Comparison of ENCODE assay signal across 8 cellular contexts in the genomic region with DNA sequence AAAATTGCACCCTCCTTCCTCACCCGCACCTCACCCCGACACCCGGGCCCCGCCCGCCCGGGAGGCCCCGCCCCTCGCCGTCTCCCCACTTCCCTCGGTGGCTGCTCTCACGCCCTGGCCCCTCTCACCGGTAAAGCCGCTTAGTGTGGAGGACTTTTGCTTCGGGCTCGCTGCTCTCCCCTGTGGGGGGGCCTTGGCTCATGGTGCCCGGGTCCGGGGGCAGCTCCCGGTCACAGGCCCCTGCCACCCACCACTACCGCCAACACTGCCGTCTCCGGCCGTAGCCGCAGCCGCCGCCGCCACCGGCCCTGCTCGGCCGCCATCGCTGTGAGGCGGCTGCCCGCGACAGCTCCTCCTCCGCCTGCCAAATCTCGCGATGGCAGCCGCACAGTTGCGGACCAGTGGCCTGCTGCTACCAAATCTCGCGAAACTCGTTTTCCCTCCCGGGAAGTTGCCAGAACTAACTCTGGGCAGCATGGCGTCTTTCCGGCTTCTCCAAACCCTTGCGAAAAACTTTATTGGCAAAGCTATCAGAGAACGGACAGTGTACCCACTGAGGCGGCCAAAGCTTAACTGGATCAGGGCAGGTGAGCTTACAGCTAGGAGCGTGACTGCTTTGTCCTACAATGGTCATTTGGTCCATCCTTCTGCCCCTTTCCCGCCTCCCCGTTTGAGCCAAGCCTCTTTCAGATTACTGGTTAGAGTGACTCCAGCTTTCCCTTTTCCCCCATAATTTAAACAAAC. TPM values are rescaled to one million over a fixed set of nuclear protein-coding genes. Genes with fewer than 3 reads are reported as not detected.
A peak's percentile ranks its signal among the peaks of the same experiment; 100 is the strongest.
DNase-seq lines count a peak whose midpoint lies in the region; ATAC-seq, FAIRE-seq and TF ChIP-seq lines count a peak whose summit lies in the region.

A gene with protein sequence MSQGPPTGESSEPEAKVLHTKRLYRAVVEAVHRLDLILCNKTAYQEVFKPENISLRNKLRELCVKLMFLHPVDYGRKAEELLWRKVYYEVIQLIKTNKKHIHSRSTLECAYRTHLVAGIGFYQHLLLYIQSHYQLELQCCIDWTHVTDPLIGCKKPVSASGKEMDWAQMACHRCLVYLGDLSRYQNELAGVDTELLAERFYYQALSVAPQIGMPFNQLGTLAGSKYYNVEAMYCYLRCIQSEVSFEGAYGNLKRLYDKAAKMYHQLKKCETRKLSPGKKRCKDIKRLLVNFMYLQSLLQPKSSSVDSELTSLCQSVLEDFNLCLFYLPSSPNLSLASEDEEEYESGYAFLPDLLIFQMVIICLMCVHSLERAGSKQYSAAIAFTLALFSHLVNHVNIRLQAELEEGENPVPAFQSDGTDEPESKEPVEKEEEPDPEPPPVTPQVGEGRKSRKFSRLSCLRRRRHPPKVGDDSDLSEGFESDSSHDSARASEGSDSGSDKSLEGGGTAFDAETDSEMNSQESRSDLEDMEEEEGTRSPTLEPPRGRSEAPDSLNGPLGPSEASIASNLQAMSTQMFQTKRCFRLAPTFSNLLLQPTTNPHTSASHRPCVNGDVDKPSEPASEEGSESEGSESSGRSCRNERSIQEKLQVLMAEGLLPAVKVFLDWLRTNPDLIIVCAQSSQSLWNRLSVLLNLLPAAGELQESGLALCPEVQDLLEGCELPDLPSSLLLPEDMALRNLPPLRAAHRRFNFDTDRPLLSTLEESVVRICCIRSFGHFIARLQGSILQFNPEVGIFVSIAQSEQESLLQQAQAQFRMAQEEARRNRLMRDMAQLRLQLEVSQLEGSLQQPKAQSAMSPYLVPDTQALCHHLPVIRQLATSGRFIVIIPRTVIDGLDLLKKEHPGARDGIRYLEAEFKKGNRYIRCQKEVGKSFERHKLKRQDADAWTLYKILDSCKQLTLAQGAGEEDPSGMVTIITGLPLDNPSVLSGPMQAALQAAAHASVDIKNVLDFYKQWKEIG (minus strand): TSS at position 347 of the 744 bp plus-strand sequence. CDS start 145 bp downstream, at position 202.

- peak within 1 kb of the TSS; percentile 87 for H3K27ac ChIP-seq in smooth muscle cell (ENCODE audit: low read depth)

- peak within 1 kb of the TSS; percentile 86 for H3K4me3 ChIP-seq in AG04449 (ENCODE audit: low read depth, low read length)
- peak within 1 kb of the TSS; percentile 95 for H3K4me3 ChIP-seq in WI38 (ENCODE audit: low read depth, low read length)
- peak within 1 kb of the TSS; percentile 67 for H3K4me3 ChIP-seq in bronchial epithelial cell (ENCODE audit: low read depth, low read length)
- peak within 1 kb of the TSS; percentile 82 for H3K4me3 ChIP-seq in smooth muscle cell

- H3K9me3 ChIP-seq in smooth muscle cell (replicated peaks; ENCODE audit: low read depth): no peaks in the 10 kb centered on the region

- H3K79me2 ChIP-seq in smooth muscle cell (ENCODE audit: low read depth): peaks cover 42% of the 10 kb centered on the region

- H2AFZ ChIP-seq in smooth muscle cell (ENCODE audit: low read depth): peak within 1 kb of the TSS; percentile 87

- H3K27me3 ChIP-seq in bronchial epithelial cell (ENCODE audit: control insufficient read depth, insufficient read depth, low read length): no peaks in the 10 kb centered on the region
- H3K27me3 ChIP-seq in smooth muscle cell (ENCODE audit: low read depth): no peaks in the 10 kb centered on the region

- H3K4me1 ChIP-seq in smooth muscle cell (ENCODE audit: low read depth): peaks cover 24% of the 10 kb centered on the region

- H3K9ac ChIP-seq in smooth muscle cell (ENCODE audit: low read depth): peak within 1 kb of the TSS; percentile 97

- FAIRE-seq in bronchial epithelial cell (lab: Jason Lieb, UNC): no peak

- no peaks in the 10 kb centered on the region for H3F3A ChIP-seq in smooth muscle cell (ENCODE audit: low read depth)

- peaks cover 43% of the 10 kb centered on the region for H4K20me1 ChIP-seq in smooth muscle cell (ENCODE audit: low read depth)

- DNase-seq in AG04449 (ENCODE audit: low read depth, low spot score): peak; percentile 93
- peak; percentile 97 for DNase-seq in NCI-H2227 treated with DMSO at 0.1 percent for 48 hours (lab: John Stamatoyannopoulos, UW)
- peak; percentile 97 for DNase-seq in bronchial epithelial cell (ENCODE audit: low read depth)
- peak; percentile 94 for DNase-seq in iPS-NIHi11 (ENCODE audit: low spot score)
- peak; percentile 89 for DNase-seq in smooth muscle cell (lab: John Stamatoyannopoulos, UW; ENCODE audit: unreplicated experiment)

- POLR2A ChIA-PET in AG04449 (lab: Yijun Ruan, JAX): interaction anchor here (0.7 to 1.9 kb wide), 7 partner anchors 9 to 155 kb away, joined by 3 to 8 read pairs (median 3); partner anchors contain the start of gene GLMP

- H3K36me3 ChIP-seq in bronchial epithelial cell (ENCODE audit: control insufficient read depth, insufficient read depth, low read length): peaks cover 23% of the 10 kb centered on the region
- no peaks in the 10 kb centered on the region for H3K36me3 ChIP-seq in smooth muscle cell (ENCODE audit: low read depth)

- H3K4me2 ChIP-seq in smooth muscle cell: peak within 1 kb of the TSS; percentile 96

- CTCF ChIA-PET in AG04449 (lab: Yijun Ruan, JAX): interaction anchor here (0.7 to 3.3 kb wide), 14 partner anchors 10 to 192 kb away, joined by 3 to 18 read pairs (median 6); partner anchors contain the start of gene GLMP

- ATAC-seq in GM18907 (IDR thresholded peaks at IDR 0.05; ENCODE audit: unreplicated experiment) (peak; percentile 84), HG03159 (IDR thresholded peaks at IDR 0.05; ENCODE audit: unreplicated experiment) (peak; percentile 81)

- TF ChIP-seq CTCF in AG04449 (IDR thresholded peaks at IDR 0.05; ENCODE audit: insufficient read depth, low read length, missing control alignments) (no peak), WI38 (IDR thresholded peaks at IDR 0.05; ENCODE audit: low read depth, low read length) (no peak), bronchial epithelial cell (IDR thresholded peaks at IDR 0.05; ENCODE audit: insufficient read depth, low read length, severe bottlenecking) (no peak), smooth muscle cell (IDR thresholded peaks at IDR 0.05; ENCODE audit: borderline replicate concordance, insufficient read depth, poor library complexity, severe bottlenecking) (no peak)

- WGBS in smooth muscle cell (ENCODE audit: low lambda C conversion rate): 2% methylated on average over 38 of the region's 50 CpGs

RNA-seq across cellular contexts. Expression of the gene that starts here (rescaled TPM):
- total RNA-seq in bronchial epithelial cell (57.4 and 67.0 TPM in 2 replicates), smooth muscle cell (42.8 and 47.4 TPM in 2 replicates)
- 42.3 and 57.2 TPM in 2 replicates for polyA plus RNA-seq in smooth muscle cell

Comparison
In these comparisons a context has a peak if more than half of its experiments do, and no peak if none do; other contexts are left out.
1. Peak in every context shown above with its lines: DNase-seq, ATAC-seq, H3K4me3 ChIP-seq and H3K27ac ChIP-seq.